Comparison of ENCODE assay signal across 14 cellular contexts in the genomic region with DNA sequence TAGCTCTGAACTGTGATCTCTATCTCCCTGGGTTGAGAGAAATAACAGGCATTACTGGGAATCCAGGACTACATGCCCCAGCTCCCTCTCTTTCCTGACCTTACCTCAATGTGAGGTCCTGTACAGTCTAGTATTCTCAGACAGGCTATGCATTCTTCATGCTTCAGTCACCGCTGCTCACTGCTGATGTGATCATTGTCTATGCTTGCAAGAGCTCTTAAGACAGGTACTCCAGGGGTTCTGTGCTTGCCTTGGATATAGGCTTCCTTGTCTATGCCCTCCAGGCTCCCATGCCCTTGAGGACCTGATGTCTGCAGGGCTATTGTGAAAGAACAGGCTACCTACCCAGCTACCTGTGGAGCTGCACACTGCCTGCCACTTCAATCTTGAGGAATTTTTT.
DNase-seq lines count a peak whose midpoint lies in the region; ATAC-seq and TF ChIP-seq lines count a peak whose summit lies in the region.
"Had no signal": no experiment of that assay in that cellular context is flagged by ENCODE, and none has a peak within 500 bp of the region (broad histone marks: within the 10 kb centered on the region; RNA-seq: fewer than 3 reads in every experiment).

No MANE protein-coding gene starts in this region.

- no peaks in the 10 kb centered on the region for H3K27me3 Mint-ChIP-seq in activated CD8-positive, alpha-beta T cell treated with anti-CD3 and anti-CD28 coated beads for 36 hours

- H3K27ac Mint-ChIP-seq in activated CD8-positive, alpha-beta T cell treated with anti-CD3 and anti-CD28 coated beads for 36 hours: peak overlapping the region; percentile 66

- H3K4me3 ChIP-seq in left ventricle myocardium inferior (no peak overlapping the region), kidney epithelial cell (ENCODE audit: low read depth, low read length) (no peak overlapping the region), upper lobe of right lung (no peak overlapping the region)
- H3K4me3 ChIP-seq: breast epithelium, skin epidermis, vagina had no signal

- H3K27me3 ChIP-seq in left ventricle myocardium inferior (ENCODE audit: low read depth) (no peaks in the 10 kb centered on the region), kidney epithelial cell (ENCODE audit: control insufficient read depth, insufficient read depth, low read length) (no peaks in the 10 kb centered on the region), upper lobe of right lung (no peaks in the 10 kb centered on the region)
- H3K27me3 ChIP-seq: breast epithelium, vagina had no signal

- intact Hi-C loops in Right ventricle myocardium superior (cut with DNase I): loop anchor here (5.0 kb wide), 1 partner anchor 270 kb away; no protein-coding TSS in a partner anchor
- intact Hi-C loops in left ventricle myocardium inferior (cut with micrococcal nuclease): no loop called here
- intact Hi-C loops in activated CD8-positive, alpha-beta T cell treated with anti-CD3 and anti-CD28 coated beads for 36 hours (cut with micrococcal nuclease): no loop called here
- intact Hi-C loops in upper lobe of right lung (cut with DNase I): no loop called here

- H3K4me1 Mint-ChIP-seq in activated CD8-positive, alpha-beta T cell treated with anti-CD3 and anti-CD28 coated beads for 36 hours (ENCODE audit: low read depth): peaks cover 51% of the 10 kb centered on the region

- H3K27ac ChIP-seq in left ventricle myocardium inferior (replicated peaks) (no peak overlapping the region), upper lobe of right lung (no peak overlapping the region), caudate nucleus (ENCODE audit: low read depth, low read length) (no peak overlapping the region)
- H3K27ac ChIP-seq: breast epithelium, skin epidermis, vagina had no signal

- H3K36me3 ChIP-seq in left ventricle myocardium inferior: peaks cover 58% of the 10 kb centered on the region
- peaks cover 2% of the 10 kb centered on the region for H3K36me3 ChIP-seq in kidney epithelial cell (ENCODE audit: control insufficient read depth, insufficient read depth, low read length)
- H3K36me3 ChIP-seq in upper lobe of right lung: peaks cover 80% of the 10 kb centered on the region
- H3K36me3 ChIP-seq: breast epithelium had no signal

- POLR2A ChIA-PET in activated CD8-positive, alpha-beta T cell treated with anti-CD3 and anti-CD28 coated beads for 36 hours (lab: Charles Lee): no interaction called here

- DNase-seq in Right ventricle myocardium superior (no peak), left ventricle myocardium inferior (no peak), kidney epithelial cell (ENCODE audit: low read depth) (peak; percentile 50), upper lobe of right lung (no peak), caudate nucleus (lab: John Stamatoyannopoulos, UW) (no peak), germinal center (ENCODE audit: low spot score) (no peak)
- no peak for DNase-seq in activated CD8-positive, alpha-beta T cell treated with anti-CD3 and anti-CD28 coated beads for 36 hours
- DNase-seq: activated T-cell treated with anti-CD3 and anti-CD28 coated beads for 4 hours, AML-193, NCI-H446 treated with DMSO at 0.1 percent for 48 hours had no signal

- H3K36me3 Mint-ChIP-seq in activated CD8-positive, alpha-beta T cell treated with anti-CD3 and anti-CD28 coated beads for 36 hours (ENCODE audit: low read depth): peaks cover 38% of the 10 kb centered on the region

- no peaks in the 10 kb centered on the region for H3K9me3 Mint-ChIP-seq in activated CD8-positive, alpha-beta T cell treated with anti-CD3 and anti-CD28 coated beads for 36 hours

- TF ChIP-seq CTCF in left ventricle myocardium inferior (IDR thresholded peaks at IDR 0.05; ENCODE audit: borderline replicate concordance): no peak
- no peak for TF ChIP-seq CTCF in activated CD8-positive, alpha-beta T cell treated with anti-CD3 and anti-CD28 coated beads for 36 hours (IDR thresholded peaks at IDR 0.05)
- TF ChIP-seq CTCF in kidney epithelial cell (IDR thresholded peaks at IDR 0.05; ENCODE audit: insufficient read depth, low read length, poor library complexity, severe bottlenecking): no peak
- no peak for TF ChIP-seq CTCF in upper lobe of right lung (IDR thresholded peaks at IDR 0.05)

- ATAC-seq in Right ventricle myocardium superior (ENCODE audit: poor library complexity): peak; percentile 42
- ATAC-seq in activated CD8-positive, alpha-beta T cell treated with anti-CD3 and anti-CD28 coated beads for 36 hours: no peak
- peak; percentile 93 for ATAC-seq in upper lobe of right lung
- ATAC-seq in GM18868 (IDR thresholded peaks at IDR 0.05; ENCODE audit: unreplicated experiment): no peak

- H3K4me1 ChIP-seq in left ventricle myocardium inferior: peaks cover 43% of the 10 kb centered on the region
- peaks cover 14% of the 10 kb centered on the region for H3K4me1 ChIP-seq in upper lobe of right lung
- H3K4me1 ChIP-seq: breast epithelium had no signal

- H3K9me3 ChIP-seq in left ventricle myocardium inferior (replicated peaks) (no peaks in the 10 kb centered on the region), upper lobe of right lung (no peaks in the 10 kb centered on the region)
- H3K9me3 ChIP-seq: breast epithelium, vagina had no signal

- CTCF ChIA-PET in activated CD8-positive, alpha-beta T cell treated with anti-CD3 and anti-CD28 coated beads for 36 hours (lab: Charles Lee): interaction anchor here (0.7 to 1.2 kb wide), 4 partner anchors 8 to 472 kb away, joined by 3 to 4 read pairs (median 4); no protein-coding TSS in a partner anchor

- H3K4me3 Mint-ChIP-seq in activated CD8-positive, alpha-beta T cell treated with anti-CD3 and anti-CD28 coated beads for 36 hours: no peak overlapping the region

Comparison
In these comparisons a context has a peak if more than half of its experiments do, and no peak if none do; other contexts are left out.
1. ATAC-seq: peak in Right ventricle myocardium superior (single experiment) and upper lobe of right lung (single experiment); none in activated CD8-positive, alpha-beta T cell treated with anti-CD3 and anti-CD28 coated beads for 36 hours (single experiment) and GM18868 (single experiment).